ENCODE assay signal across 9 cellular contexts in genomic region chr3:64844558-64844957, GRCh38.
"Had no signal": no experiment of that assay in that cellular context is flagged by ENCODE, and none has a peak within 500 bp of the region (broad histone marks: within the 10 kb centered on the region; RNA-seq: fewer than 3 reads in every experiment).

No MANE protein-coding gene starts in this region.

- DNase-seq: GM23248, H9, HCEC 1CT, IMR-90, Kasumi-1, KG1 had no signal

- H2AFZ ChIP-seq: GM23248 had no signal

- H3K9me3 Mint-ChIP-seq: H9 had no signal

- H3K9ac ChIP-seq: GM23248 had no signal

- H3K27ac Mint-ChIP-seq: H9 had no signal

- H3K27ac ChIP-seq: GM23248 had no signal

- H3K4me3 Mint-ChIP-seq: H9 had no signal

- H3K4me3 ChIP-seq: GM23248 had no signal

- FAIRE-seq: H1, H54, HTR-8/SVneo had no signal
